15 cellular contexts compared by ENCODE assay signal in genomic region chr4:86974481-86975050, GRCh38. TPM values are rescaled to one million over a fixed set of nuclear protein-coding genes. Genes with fewer than 3 reads are reported as not detected.
DNase-seq lines count a peak whose midpoint lies in the region; ATAC-seq and TF ChIP-seq lines count a peak whose summit lies in the region.
"Had no signal": no experiment of that assay in that cellular context is flagged by ENCODE, and none has a peak within 500 bp of the region (broad histone marks: within the 10 kb centered on the region; RNA-seq: fewer than 3 reads in every experiment).

No MANE protein-coding gene starts in this region.

- TF ChIP-seq CTCF in WTC11 (IDR thresholded peaks at IDR 0.05) (no peak), colonic mucosa (IDR thresholded peaks at IDR 0.05) (no peak)

- H3K9me3 Mint-ChIP-seq in CD8-positive, alpha-beta memory T cell, result no peaks in the 10 kb centered on the region
- no peaks in the 10 kb centered on the region for H3K9me3 Mint-ChIP-seq in WTC11
- H3K9me3 Mint-ChIP-seq: activated B cell treated with CpG ODN at 0.5 μM for 24 hours; central memory CD8-positive, alpha-beta T cell had no signal

- H3K9ac ChIP-seq in colonic mucosa (ENCODE audit: low read depth in 2 of 2, low read length in 2 of 2), result no peak overlapping the region

- no peaks in the 10 kb centered on the region for H3K27me3 ChIP-seq in CD8-positive, alpha-beta memory T cell (ENCODE audit: insufficient read depth, low read length, poor library complexity, severe bottlenecking)
- no peaks in the 10 kb centered on the region for H3K27me3 ChIP-seq in colonic mucosa

- TF ChIP-seq POLR2A in erythroblast (IDR thresholded peaks at IDR 0.05; ENCODE audit: low read length), result no peak

- H3K27ac Mint-ChIP-seq in CD8-positive, alpha-beta memory T cell, result peak overlapping the region in 6 of 8 donors; percentile 0 to 71 (median 16)
- peak overlapping the region; percentile 72 for H3K27ac Mint-ChIP-seq in WTC11
- H3K27ac Mint-ChIP-seq: activated B cell treated with CpG ODN at 0.5 μM for 24 hours had no signal

- no peaks in the 10 kb centered on the region for H3K4me1 ChIP-seq in CD8-positive, alpha-beta memory T cell (ENCODE audit: insufficient read depth, low read length)
- H3K4me1 ChIP-seq in colonic mucosa, result peaks cover 18% of the 10 kb centered on the region

- H3K27me3 Mint-ChIP-seq in CD8-positive, alpha-beta memory T cell, result peaks cover 0 to 1% of the 10 kb centered on the region in 2 donors
- no peaks in the 10 kb centered on the region for H3K27me3 Mint-ChIP-seq in WTC11 (ENCODE audit: low read depth)
- H3K27me3 Mint-ChIP-seq: activated B cell treated with CpG ODN at 0.5 μM for 24 hours; central memory CD8-positive, alpha-beta T cell had no signal

- DNase-seq in CD8-positive, alpha-beta memory T cell, result no peak
- peak; percentile 57 for DNase-seq in Jurkat, Clone E6-1 (ENCODE audit: low read depth, low spot score)
- DNase-seq in WTC11 (ENCODE audit: low spot score) (no peak), iris pigment epithelial cell (ENCODE audit: low read depth) (peak; percentile 50), colonic mucosa (no peak), erythroblast (lab: John Stamatoyannopoulos, UW) (no peak)
- DNase-seq: activated B cell treated with CpG ODN at 0.5 μM for 24 hours; activated effector memory CD4-positive, alpha-beta T cell treated with Interleukin-2 at 50 U/mL for 16 hours; Caco-2; lower lobe of right lung; NCI-H1694 treated with DMSO at 0.1 percent for 48 hours; NCI-H524; SHP77 treated with DMSO at 0.1 percent for 48 hours had no signal

- H3K27ac ChIP-seq in CD8-positive, alpha-beta memory T cell (ENCODE audit: low read depth, low read length), result no peak overlapping the region
- H3K27ac ChIP-seq in colonic mucosa, result no peak overlapping the region
- H3K27ac ChIP-seq: lower lobe of right lung had no signal

- no peak overlapping the region for H3K4me3 Mint-ChIP-seq in CD8-positive, alpha-beta memory T cell
- H3K4me3 Mint-ChIP-seq in WTC11, result no peak overlapping the region
- H3K4me3 Mint-ChIP-seq: activated B cell treated with CpG ODN at 0.5 μM for 24 hours; central memory CD8-positive, alpha-beta T cell had no signal

- no peaks in the 10 kb centered on the region for H3K9me3 ChIP-seq in CD8-positive, alpha-beta memory T cell (ENCODE audit: low read length)
- H3K9me3 ChIP-seq in colonic mucosa, result no peaks in the 10 kb centered on the region
- H3K9me3 ChIP-seq: Caco-2, lower lobe of right lung had no signal

- H3K4me1 Mint-ChIP-seq in CD8-positive, alpha-beta memory T cell, result peaks cover 47 to 69% (median 62%) of the 10 kb centered on the region in 3 donors
- H3K4me1 Mint-ChIP-seq in WTC11, result peaks cover 66% of the 10 kb centered on the region

- intact Hi-C loops in colonic mucosa (cut with DNase I), result no loop called here

- no peaks in the 10 kb centered on the region for H3K36me3 ChIP-seq in CD8-positive, alpha-beta memory T cell (ENCODE audit: insufficient read depth, low read length)
- no peaks in the 10 kb centered on the region for H3K36me3 ChIP-seq in colonic mucosa
- H3K36me3 ChIP-seq: lower lobe of right lung had no signal

- H3K36me3 Mint-ChIP-seq in CD8-positive, alpha-beta memory T cell, result no peaks in the 10 kb centered on the region
- no peaks in the 10 kb centered on the region for H3K36me3 Mint-ChIP-seq in WTC11

- CTCF ChIA-PET in CD8-positive, alpha-beta memory T cell (lab: Charles Lee), result interaction anchor here (1.2 kb wide), 1 partner anchor 176 kb away, joined by 3 read pairs; no protein-coding TSS in a partner anchor
- CTCF ChIA-PET in WTC11 (lab: Charles Lee), result no interaction called here

- ATAC-seq in WTC11, result no peak
- ATAC-seq in GM19397 (IDR thresholded peaks at IDR 0.05; ENCODE audit: unreplicated experiment), result no peak
- ATAC-seq: lower lobe of right lung had no signal

- H3K4me3 ChIP-seq in CD8-positive, alpha-beta memory T cell (ENCODE audit: low read length), result no peak overlapping the region
- peak overlapping the region; percentile 27 for H3K4me3 ChIP-seq in Jurkat, Clone E6-1 (ENCODE audit: low read length)
- no peak overlapping the region for H3K4me3 ChIP-seq in colonic mucosa
- H3K4me3 ChIP-seq: lower lobe of right lung had no signal

- POLR2A ChIA-PET in CD8-positive, alpha-beta memory T cell (lab: Charles Lee), result no interaction called here
- POLR2A ChIA-PET in WTC11 (lab: Charles Lee), result interaction anchor here (0.9 kb wide), 1 partner anchor 40 kb away, joined by 3 read pairs; the partner anchor contains the start of gene AFF1

TF ChIP-seq in WTC11, 78 proteins besides CTCF, POLR2A, EP300 and RAD21 (continues in another document):
- TF ChIP-seq TCF7 (CRISPR knock-in tag; IDR thresholded peaks at IDR 0.05; ENCODE audit: low read depth), result no peak
- TF ChIP-seq ATF1 (CRISPR knock-in tag; IDR thresholded peaks at IDR 0.05), result no peak
- TF ChIP-seq ZNF121 (CRISPR knock-in tag; IDR thresholded peaks at IDR 0.05), result no peak
- TF ChIP-seq AFF4 (CRISPR knock-in tag; IDR thresholded peaks at IDR 0.05; ENCODE audit: borderline replicate concordance), result no peak
- TF ChIP-seq PRDM15 (CRISPR knock-in tag; IDR thresholded peaks at IDR 0.05), result no peak
- TF ChIP-seq, protein P1, sequence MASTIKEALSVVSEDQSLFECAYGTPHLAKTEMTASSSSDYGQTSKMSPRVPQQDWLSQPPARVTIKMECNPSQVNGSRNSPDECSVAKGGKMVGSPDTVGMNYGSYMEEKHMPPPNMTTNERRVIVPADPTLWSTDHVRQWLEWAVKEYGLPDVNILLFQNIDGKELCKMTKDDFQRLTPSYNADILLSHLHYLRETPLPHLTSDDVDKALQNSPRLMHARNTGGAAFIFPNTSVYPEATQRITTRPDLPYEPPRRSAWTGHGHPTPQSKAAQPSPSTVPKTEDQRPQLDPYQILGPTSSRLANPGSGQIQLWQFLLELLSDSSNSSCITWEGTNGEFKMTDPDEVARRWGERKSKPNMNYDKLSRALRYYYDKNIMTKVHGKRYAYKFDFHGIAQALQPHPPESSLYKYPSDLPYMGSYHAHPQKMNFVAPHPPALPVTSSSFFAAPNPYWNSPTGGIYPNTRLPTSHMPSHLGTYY (CRISPR knock-in tag; IDR thresholded peaks at IDR 0.05), result no peak
- TF ChIP-seq NR3C1 (CRISPR knock-in tag; conservative IDR thresholded peaks at IDR 0.05; ENCODE audit: low read depth), result no peak

RNA-seq across cellular contexts. Expression of gene AFF1, which starts 39.8 kb away (rescaled TPM):
- total RNA-seq in CD8-positive, alpha-beta memory T cell, result 10 to 100 TPM; 29.7 to 32.9 TPM
- 20.9 TPM for polyA plus RNA-seq in CD8-positive, alpha-beta memory T cell
- 8.1 TPM for polyA plus RNA-seq in Jurkat, Clone E6-1 (2012; ENCODE audit: insufficient read depth, insufficient read length)
- 72.6 to 93.4 TPM (median 83.9 TPM) in 3 replicates for total RNA-seq in WTC11 (2021)
- 100 to 1,000 TPM in 1 of 2 donors, 10 to 100 TPM in 1; 73.5 to 104 TPM for total RNA-seq in colonic mucosa

Comparison
In these comparisons a context has a peak if more than half of its experiments do, and no peak if none do; other contexts are left out.
1. DNase-seq: peak in Jurkat, Clone E6-1 (single experiment) and iris pigment epithelial cell (single experiment); none in CD8-positive, alpha-beta memory T cell (0 of 5), WTC11 (single experiment), colonic mucosa (single experiment) and erythroblast (0 of 2).